19 cellular contexts compared by ENCODE assay signal in the genomic region with DNA sequence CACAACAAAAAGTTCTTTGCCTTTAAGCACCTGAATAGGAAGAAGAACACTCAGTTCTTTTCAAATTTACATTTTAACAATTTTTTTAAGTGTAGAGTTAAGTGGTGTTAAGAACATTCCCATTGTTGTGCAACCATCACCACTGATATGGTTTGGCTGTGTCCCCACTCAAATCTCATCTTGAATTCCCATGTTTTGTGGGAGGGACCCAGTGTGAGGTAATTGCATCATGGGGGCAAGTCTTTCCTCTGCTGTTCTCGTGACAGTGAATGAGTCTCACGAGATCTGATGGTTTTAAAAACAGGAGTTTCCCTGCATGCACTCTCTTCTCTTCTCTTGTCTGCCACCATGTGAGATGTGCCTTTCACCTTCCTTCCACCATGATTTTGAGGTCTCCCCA.
"Had no signal": no experiment of that assay in that cellular context is flagged by ENCODE, and none has a peak within 500 bp of the region (broad histone marks: within the 10 kb centered on the region; RNA-seq: fewer than 3 reads in every experiment).

No MANE protein-coding gene starts in this region.

- H3K4me1 ChIP-seq: psoas muscle, thyroid gland had no signal

- H3K9me3 ChIP-seq: gastrocnemius medialis, ovary, psoas muscle, thyroid gland had no signal

- H3K27me3 ChIP-seq: gastrocnemius medialis, ovary, thyroid gland had no signal

- H3K4me3 Mint-ChIP-seq: activated CD4-positive, alpha-beta memory T cell treated with anti-CD3 and anti-CD28 coated beads, Interleukin-2, amount 10 ng/mL, durations not matched to agents 7 days and 5 days; activated CD4-positive, alpha-beta T cell treated with anti-CD3 and anti-CD28 coated beads, Interleukin-2, amount 10 ng/mL, durations not matched to agents 24 days and 14 days; activated naive CD4-positive, alpha-beta T cell treated with anti-CD3 and anti-CD28 coated beads, Interleukin-2, amount 10 ng/mL, durations not matched to agents 7 days and 5 days; endodermal cell; naive thymus-derived CD4-positive, alpha-beta T cell; T-cell; T-helper 2 cell treated with Interferon-gamma antibody and Interleukin-4, amounts not matched to agents 5 μg/mL and 100 μg/mL, for 36 hours had no signal

- H3K36me3 ChIP-seq: gastrocnemius medialis, ovary, thyroid gland had no signal

- DNase-seq: activated CD4-positive, alpha-beta memory T cell treated with anti-CD3 and anti-CD28 coated beads, Interleukin-2, amount 10 ng/mL, durations not matched to agents 7 days and 5 days; activated CD4-positive, alpha-beta T cell treated with anti-CD3 and anti-CD28 coated beads, Interleukin-2, amount 10 ng/mL, durations not matched to agents 24 days and 14 days; activated effector memory CD4-positive, alpha-beta T cell treated with anti-CD3 and anti-CD28 coated beads, Interleukin-2, amount 50 U/mL, for 16 hours; activated naive CD4-positive, alpha-beta T cell treated with anti-CD3 and anti-CD28 coated beads, Interleukin-2, amount 10 ng/mL, durations not matched to agents 7 days and 5 days; caudate nucleus; dorsolateral prefrontal cortex; endodermal cell; gastrocnemius medialis; left colon; naive thymus-derived CD4-positive, alpha-beta T cell; psoas muscle; stimulated activated CD4-positive, alpha-beta T cell treated with anti-CD3 and anti-CD28 coated beads, Interleukin-4, amount 100 ng/mL, for 24 hours; stimulated activated naive CD4-positive, alpha-beta T cell treated with Interleukin-2 at 50 U/mL for 16 hours; substantia nigra; T-cell; thyroid gland had no signal

- H3K27ac Mint-ChIP-seq: activated CD4-positive, alpha-beta memory T cell treated with anti-CD3 and anti-CD28 coated beads, Interleukin-2, amount 10 ng/mL, durations not matched to agents 7 days and 5 days; activated CD4-positive, alpha-beta T cell treated with anti-CD3 and anti-CD28 coated beads, Interleukin-2, amount 10 ng/mL, durations not matched to agents 24 days and 14 days; activated naive CD4-positive, alpha-beta T cell treated with anti-CD3 and anti-CD28 coated beads, Interleukin-2, amount 10 ng/mL, durations not matched to agents 7 days and 5 days; endodermal cell; T-cell; T-helper 2 cell treated with Interferon-gamma antibody and Interleukin-4, amounts not matched to agents 5 μg/mL and 100 μg/mL, for 36 hours had no signal

- H3K4me3 ChIP-seq: dorsolateral prefrontal cortex, gastrocnemius medialis, lung, ovary, psoas muscle, thyroid gland had no signal
